In the genomic region with DNA sequence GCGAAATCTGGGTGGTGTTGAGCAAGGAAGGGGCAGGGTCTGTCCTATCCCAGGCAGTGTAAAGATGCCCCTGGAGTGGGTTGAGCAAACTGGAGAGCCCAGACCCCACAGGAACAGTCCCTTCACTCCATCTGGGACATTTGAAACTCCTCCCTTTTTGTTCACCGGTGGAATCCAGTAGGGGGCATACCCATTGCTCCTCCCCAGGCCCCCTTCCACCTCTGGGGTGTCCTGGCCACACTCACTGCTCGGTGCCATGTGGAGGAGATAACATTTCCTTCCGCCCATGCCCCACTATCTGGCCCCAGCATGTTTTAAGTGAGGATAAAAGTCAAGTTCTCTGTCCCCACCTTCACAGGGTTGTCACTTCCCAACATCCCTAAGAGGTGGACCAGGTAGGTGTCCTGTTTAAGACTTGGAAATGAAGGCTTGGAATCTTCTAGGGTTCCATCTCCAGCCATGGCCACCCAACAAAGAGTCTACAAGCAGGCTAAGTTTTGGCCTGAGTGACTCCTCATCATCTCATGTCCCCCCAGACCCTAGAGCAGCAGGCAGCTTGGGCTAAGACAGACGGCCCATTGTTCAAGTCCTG, we compare ENCODE assay signal across 13 cellular contexts. TPM values are rescaled to one million over a fixed set of nuclear protein-coding genes. Genes with fewer than 3 reads are reported as not detected.
A peak's percentile ranks its signal among the peaks of the same experiment; 100 is the strongest.
DNase-seq lines count a peak whose midpoint lies in the region; TF ChIP-seq lines count a peak whose summit lies in the region.
"Had no signal": no experiment of that assay in that cellular context is flagged by ENCODE, and none has a peak within 500 bp of the region (broad histone marks: within the 10 kb centered on the region; RNA-seq: fewer than 3 reads in every experiment).

No MANE protein-coding gene starts in this region.

- H3K36me3 ChIP-seq in A673 (ENCODE audit: insufficient read depth, low read length, poor library complexity, severe bottlenecking) (peaks cover 88% of the 10 kb centered on the region), fibroblast of lung (ENCODE audit: control insufficient read depth, insufficient read depth, low read length) (peaks cover 56% of the 10 kb centered on the region)

- no peak overlapping the region for H3K4me2 ChIP-seq in fibroblast of lung (ENCODE audit: extremely low read depth, insufficient read depth, low read length)
- H3K4me2 ChIP-seq: BLaER1 treated with 17β-estradiol and CSF1 and Interleukin-3, amounts not matched to agents 10 nM and 100 nM had no signal

- TF ChIP-seq CTCF in A673 (conservative IDR thresholded peaks at IDR 0.05; ENCODE audit: low read depth, low read length) (0 out of 2 replicates have a peak, but pooled peaks have one; percentile 21), GM12865 (IDR thresholded peaks at IDR 0.05; ENCODE audit: insufficient read depth, low read depth, low read length, missing control alignments) (peak; percentile 1), fibroblast of lung (conservative IDR thresholded peaks at IDR 0.05 in 1 of 2, IDR thresholded peaks at IDR 0.05 in 1 of 2; ENCODE audit: low read depth in 1 of 2, low read length in 2 of 2) (no peak)

- H3K36me3 Mint-ChIP-seq in activated CD4-positive, alpha-beta memory T cell treated with anti-CD3 and anti-CD28 coated beads for 36 hours = peaks cover 46% of the 10 kb centered on the region

- no peak overlapping the region for H2AFZ ChIP-seq in fibroblast of lung (ENCODE audit: low read length)

- H3K27ac Mint-ChIP-seq in activated CD4-positive, alpha-beta memory T cell treated with anti-CD3 and anti-CD28 coated beads for 36 hours = peak overlapping the region; percentile 69

- H4K20me1 ChIP-seq in fibroblast of lung (ENCODE audit: control insufficient read depth, extremely low read depth, insufficient read depth, low read length) = no peaks in the 10 kb centered on the region

- CTCF ChIA-PET in A673 (lab: Charles Lee) = no interaction called here
- CTCF ChIA-PET in activated CD4-positive, alpha-beta memory T cell treated with anti-CD3 and anti-CD28 coated beads for 36 hours (lab: Charles Lee) = interaction anchor here (1.0 to 1.4 kb wide), 2 partner anchors 14 to 50 kb away, joined by 3 to 5 read pairs; no protein-coding TSS in a partner anchor

- H3K4me3 Mint-ChIP-seq in activated CD4-positive, alpha-beta memory T cell treated with anti-CD3 and anti-CD28 coated beads for 36 hours = no peak overlapping the region

- H3K27ac ChIP-seq in A673 (ENCODE audit: low read depth, low read length, poor library complexity, severe bottlenecking) = peak overlapping the region; percentile 50
- peak overlapping the region; percentile 51 for H3K27ac ChIP-seq in fibroblast of lung (ENCODE audit: insufficient read depth, low read length)
- H3K27ac ChIP-seq: Peyer's patch had no signal

- POLR2A ChIA-PET in A673 (lab: Charles Lee; ENCODE audit: low non-redundant PET) = interaction anchor here (0.6 kb wide), 1 partner anchor 29 kb away, joined by 7 read pairs; no protein-coding TSS in a partner anchor
- POLR2A ChIA-PET in activated CD4-positive, alpha-beta memory T cell treated with anti-CD3 and anti-CD28 coated beads for 36 hours (lab: Charles Lee) = interaction anchor here (1.2 kb wide), 1 partner anchor 18 kb away, joined by 3 read pairs; no protein-coding TSS in a partner anchor

- H3K27me3 ChIP-seq in A673 (replicated peaks; ENCODE audit: insufficient read depth, low read depth, low read length, poor library complexity) (no peaks in the 10 kb centered on the region), fibroblast of lung (ENCODE audit: control insufficient read depth, insufficient read depth, low read length) (no peaks in the 10 kb centered on the region)
- H3K27me3 ChIP-seq: BLaER1 treated with 17β-estradiol and CSF1 and Interleukin-3, amounts not matched to agents 10 nM and 100 nM; Peyer's patch had no signal

- DNase-seq in A673 (ENCODE audit: low spot score) (no peak), GM12865 (ENCODE audit: low read depth) (no peak), fibroblast of lung (ENCODE audit: low read depth in 2 of 2) (no peak), dermis blood vessel endothelial cell (no peak), mesenteric fat pad (ENCODE audit: low spot score) (no peak), SW 1271 (lab: John Stamatoyannopoulos, UW) (no peak), NCI-H2171 (lab: John Stamatoyannopoulos, UW) (no peak)
- DNase-seq in activated CD4-positive, alpha-beta memory T cell treated with anti-CD3 and anti-CD28 coated beads for 36 hours = no peak
- DNase-seq: activated T-cell treated with anti-CD3 and anti-CD28 coated beads, Interleukin-2, amount 50 U/mL, for 1 hour; NCI-H446 treated with DMSO at 0.1 percent for 48 hours; Peyer's patch; stimulated activated CD4-positive, alpha-beta T cell treated with anti-CD3 and anti-CD28 coated beads, Interleukin-4, amount 100 ng/mL, for 1 hour had no signal

- peaks cover 20% of the 10 kb centered on the region for H3K79me2 ChIP-seq in fibroblast of lung (ENCODE audit: control insufficient read depth, insufficient read depth, low read length)

- no TSS peak for BruUV-seq in A673 (replicated peaks; lab: Mats Ljungman, UMichigan)

- H3K4me3 ChIP-seq in A673 (ENCODE audit: low read depth, low read length, poor library complexity, severe bottlenecking) (no peak overlapping the region), GM12865 (ENCODE audit: low read depth, low read length) (no peak overlapping the region), fibroblast of lung (replicated peaks in 1 of 4; ENCODE audit: control extremely low read depth in 1 of 4, insufficient read depth in 1 of 4, low read depth in 3 of 4, low read length in 4 of 4) (no peak overlapping the region)
- H3K4me3 ChIP-seq: BLaER1 treated with 17β-estradiol and CSF1 and Interleukin-3, amounts not matched to agents 10 nM and 100 nM; Peyer's patch had no signal

- H3K4me1 Mint-ChIP-seq in activated CD4-positive, alpha-beta memory T cell treated with anti-CD3 and anti-CD28 coated beads for 36 hours (ENCODE audit: low read depth) = peaks cover 17% of the 10 kb centered on the region

- intact Hi-C loops in A673 (cut with micrococcal nuclease; ENCODE audit: unreplicated experiment) = no loop called here
- intact Hi-C loops in activated CD4-positive, alpha-beta memory T cell treated with anti-CD3 and anti-CD28 coated beads for 36 hours (cut with micrococcal nuclease) = no loop called here

- H3K27me3 Mint-ChIP-seq in activated CD4-positive, alpha-beta memory T cell treated with anti-CD3 and anti-CD28 coated beads for 36 hours = no peaks in the 10 kb centered on the region

- H3K9me3 ChIP-seq in A673 (ENCODE audit: low read depth, low read length, poor library complexity, severe bottlenecking) (no peaks in the 10 kb centered on the region), fibroblast of lung (ENCODE audit: control insufficient read depth, insufficient read depth, low read depth, low read length) (no peaks in the 10 kb centered on the region)
- H3K9me3 ChIP-seq: BLaER1 treated with 17β-estradiol and CSF1 and Interleukin-3, amounts not matched to agents 10 nM and 100 nM; Peyer's patch had no signal

- no peak overlapping the region for H3K9ac ChIP-seq in fibroblast of lung (ENCODE audit: insufficient read depth, low read length)

- H3K9me3 Mint-ChIP-seq in activated CD4-positive, alpha-beta memory T cell treated with anti-CD3 and anti-CD28 coated beads for 36 hours = no peaks in the 10 kb centered on the region

- H3K4me1 ChIP-seq in A673 (ENCODE audit: insufficient read depth, low read length, poor library complexity, severe bottlenecking) (peaks cover 4% of the 10 kb centered on the region), fibroblast of lung (ENCODE audit: control insufficient read depth, extremely low read depth, insufficient read depth, low read length) (no peaks in the 10 kb centered on the region)

RNA-seq across cellular contexts. Expression of a gene that starts 9.2 kb away (rescaled TPM):
- 17.4 and 21.3 TPM in 2 replicates for total RNA-seq in A673 (2021)
- 10 to 100 TPM; 12.3 to 14.9 TPM for total RNA-seq in activated CD4-positive, alpha-beta memory T cell treated with anti-CD3 and anti-CD28 coated beads for 36 hours
- total RNA-seq in fibroblast of lung = 6.7 and 7.8 TPM in 2 replicates
- 4.9 and 5.9 TPM in 2 replicates for polyA plus RNA-seq in fibroblast of lung
- 7.5 and 8.6 TPM in 2 replicates for polyA plus RNA-seq in fibroblast of lung (2012)
- polyA minus RNA-seq in fibroblast of lung (ENCODE audit: low replicate concordance) = 20.8 and 25.5 TPM in 2 replicates
- 8.7 and 9.3 TPM in 2 replicates for total RNA-seq in dermis blood vessel endothelial cell
- total RNA-seq in mesenteric fat pad = 8.1 TPM

RNA-seq across cellular contexts. Expression of a gene that starts 11.9 kb away (rescaled TPM):
- total RNA-seq in A673 (2021) (32.1 and 35.2 TPM in 2 replicates), fibroblast of lung (11.3 and 17.8 TPM in 2 replicates), dermis blood vessel endothelial cell (27.3 and 29.4 TPM in 2 replicates), mesenteric fat pad (12.4 TPM)
- total RNA-seq in activated CD4-positive, alpha-beta memory T cell treated with anti-CD3 and anti-CD28 coated beads for 36 hours = 10 to 100 TPM; 31.3 to 33.4 TPM
- 9.8 and 10.0 TPM in 2 replicates for polyA plus RNA-seq in fibroblast of lung
- polyA plus RNA-seq in fibroblast of lung (2012) = 11.4 and 12.8 TPM in 2 replicates
- polyA minus RNA-seq in fibroblast of lung (ENCODE audit: low replicate concordance) = 14.6 and 15.0 TPM in 2 replicates

RNA-seq across cellular contexts. Expression of a gene that starts 13.0 kb away (rescaled TPM):
- total RNA-seq in A673 (2021) (67.8 and 70.1 TPM in 2 replicates), fibroblast of lung (8.7 and 11.6 TPM in 2 replicates), dermis blood vessel endothelial cell (16.7 and 28.0 TPM in 2 replicates), mesenteric fat pad (36.0 TPM)
- total RNA-seq in activated CD4-positive, alpha-beta memory T cell treated with anti-CD3 and anti-CD28 coated beads for 36 hours = 10 to 100 TPM; 36.4 to 37.3 TPM
- 21.7 and 30.6 TPM in 2 replicates for polyA plus RNA-seq in fibroblast of lung
- 32.3 and 41.3 TPM in 2 replicates for polyA plus RNA-seq in fibroblast of lung (2012)
- 45.4 and 93.0 TPM in 2 replicates for polyA minus RNA-seq in fibroblast of lung (ENCODE audit: low replicate concordance)

RNA-seq across cellular contexts. Expression of a gene that starts 25.6 kb away (rescaled TPM):
- total RNA-seq in A673 (2021) (149 and 164 TPM in 2 replicates), fibroblast of lung (13.2 and 14.1 TPM in 2 replicates), dermis blood vessel endothelial cell (32.7 and 42.4 TPM in 2 replicates), mesenteric fat pad (55.5 TPM)
- total RNA-seq in activated CD4-positive, alpha-beta memory T cell treated with anti-CD3 and anti-CD28 coated beads for 36 hours = 10 to 100 TPM; 43.1 to 56.5 TPM
- polyA plus RNA-seq in fibroblast of lung = 35.3 and 36.3 TPM in 2 replicates
- 37.5 and 44.0 TPM in 2 replicates for polyA plus RNA-seq in fibroblast of lung (2012)
- 36.3 and 46.2 TPM in 2 replicates for polyA minus RNA-seq in fibroblast of lung (ENCODE audit: low replicate concordance)

RNA-seq across cellular contexts. Expression of a gene that starts 39.7 kb away (rescaled TPM):
- total RNA-seq in A673 (2021) = 75.8 and 80.3 TPM in 2 replicates
- 10 to 100 TPM; 56.9 to 64.2 TPM for total RNA-seq in activated CD4-positive, alpha-beta memory T cell treated with anti-CD3 and anti-CD28 coated beads for 36 hours
- 16.7 and 23.6 TPM in 2 replicates for total RNA-seq in fibroblast of lung
- 8.5 and 14.5 TPM in 2 replicates for polyA plus RNA-seq in fibroblast of lung
- 32.9 and 41.3 TPM in 2 replicates for polyA plus RNA-seq in fibroblast of lung (2012)
- 36.6 and 51.1 TPM in 2 replicates for polyA minus RNA-seq in fibroblast of lung (ENCODE audit: low replicate concordance)
- total RNA-seq in dermis blood vessel endothelial cell = 20.6 and 39.7 TPM in 2 replicates
- 57.9 TPM for total RNA-seq in mesenteric fat pad

Comparison
In these comparisons a context has a peak if more than half of its experiments do, and no peak if none do; other contexts are left out.
1. CTCF ChIP-seq: peak in A673 (single experiment) and GM12865 (single experiment); none in fibroblast of lung (0 of 2).